Comparison of ENCODE assay signal across 8 cellular contexts in the genomic region with DNA sequence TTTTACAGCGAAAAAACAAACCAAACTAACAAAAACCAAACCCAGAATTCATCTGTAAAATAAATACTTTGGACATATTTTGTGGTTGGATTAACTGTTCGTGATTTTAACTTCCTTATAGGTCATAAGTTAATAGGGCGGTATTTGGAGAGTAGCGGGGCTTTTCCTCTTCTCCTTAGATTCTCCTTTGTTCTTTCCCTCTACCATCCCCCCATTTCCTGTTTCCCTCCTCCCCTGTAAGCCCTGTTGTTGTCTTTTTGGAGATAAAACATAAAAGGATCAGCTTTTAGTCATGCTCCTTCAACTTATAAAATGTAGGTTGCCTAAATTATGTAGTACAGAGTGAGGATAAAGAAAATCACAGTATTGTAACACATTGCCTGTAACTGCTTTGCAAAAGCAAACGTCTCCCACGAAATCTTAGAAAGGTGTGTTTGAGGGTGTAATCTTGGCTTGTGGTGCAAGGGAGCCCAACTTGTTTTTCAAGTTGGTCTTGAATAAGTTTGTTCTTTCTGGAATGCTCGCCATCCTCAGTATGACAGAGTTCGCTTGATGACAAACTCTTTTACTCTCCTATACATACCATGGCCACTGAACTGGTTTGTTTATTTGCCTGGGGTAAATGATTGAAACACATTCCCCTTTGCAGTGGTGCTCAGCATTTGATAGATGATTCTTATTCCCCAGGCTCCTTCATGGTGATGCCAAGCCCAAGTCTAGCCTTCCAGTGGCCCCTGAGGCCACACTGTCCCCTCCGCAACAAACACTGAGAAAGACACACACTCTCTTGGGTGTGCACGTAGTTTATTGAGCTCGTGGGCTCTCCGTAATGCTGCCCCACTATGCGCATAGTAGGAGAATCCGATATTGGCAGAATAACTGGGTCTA. TPM values are rescaled to one million over a fixed set of nuclear protein-coding genes. Genes with fewer than 3 reads are reported as not detected.
A peak's percentile ranks its signal among the peaks of the same experiment; 100 is the strongest.
DNase-seq lines count a peak whose midpoint lies in the region; TF ChIP-seq lines count a peak whose summit lies in the region.

No MANE protein-coding gene starts in this region.

- H3K9me3 ChIP-seq in adipocyte (ENCODE audit: control insufficient read depth, low read length) (no peaks in the 10 kb centered on the region), tibial nerve (no peaks in the 10 kb centered on the region)

- H3K4me3 ChIP-seq in adipocyte (ENCODE audit: low read length) = no peak overlapping the region
- H3K4me3 ChIP-seq in tibial nerve = no peak overlapping the region

- WGBS in tibial nerve, 2 donors = 49 to 56% methylated on average over 14 of the region's 14 CpGs

- no peak for TF ChIP-seq CTCF in tibial nerve (IDR thresholded peaks at IDR 0.05)

- peaks cover 3% of the 10 kb centered on the region for H3K36me3 ChIP-seq in adipocyte (ENCODE audit: control insufficient read depth, insufficient read depth, low read length, severe bottlenecking)
- H3K36me3 ChIP-seq in tibial nerve = no peaks in the 10 kb centered on the region

- no peak for TF ChIP-seq EP300 in tibial nerve (IDR thresholded peaks at IDR 0.05)

- H3K27me3 ChIP-seq in adipocyte (replicated peaks; ENCODE audit: control insufficient read depth, insufficient read depth, low read length) (no peaks in the 10 kb centered on the region), tibial nerve (no peaks in the 10 kb centered on the region)

- no peak overlapping the region for H3K9ac ChIP-seq in adipocyte (ENCODE audit: low read length)

- peaks cover 61% of the 10 kb centered on the region for H3K4me1 ChIP-seq in adipocyte (ENCODE audit: control insufficient read depth, insufficient read depth, low read length)
- peaks cover 3 to 90% (median 50%) of the 10 kb centered on the region in 4 donors for H3K4me1 ChIP-seq in tibial nerve

- TF ChIP-seq POLR2A in tibial nerve (IDR thresholded peaks at IDR 0.05) = no peak

- peak overlapping the region in 3 of 4 donors; percentile 41 to 84 (median 77) for H3K27ac ChIP-seq in tibial nerve

- DNase-seq in NCI-H146 (lab: John Stamatoyannopoulos, UW) = peak; percentile 35
- DNase-seq in NCI-H146 treated with DMSO at 0.1 percent for 48 hours (lab: John Stamatoyannopoulos, UW; ENCODE audit: unreplicated experiment) = no peak
- peak; percentile 56 for DNase-seq in adipocyte (ENCODE audit: low read depth)
- DNase-seq in islet precursor cell = peak; percentile 85
- DNase-seq in tibial nerve (ENCODE audit: low spot score in 2 of 2) = no peak
- DNase-seq in GOT3 (lab: John Stamatoyannopoulos, UW) = no peak
- DNase-seq in T-helper 2 cell = no peak
- no peak for DNase-seq in NOMO-1 treated with DMSO at 0.1 percent for 48 hours (lab: John Stamatoyannopoulos, UW; ENCODE audit: unreplicated experiment)

RNA-seq across cellular contexts. Expression of gene TEAD1, which starts 49.4 kb away (rescaled TPM):
- total RNA-seq in tibial nerve = 100 to 1,000 TPM; 127 to 165 (median 140) TPM

Comparison
In these comparisons a context has a peak if more than half of its experiments do, and no peak if none do; other contexts are left out.
1. DNase-seq: peak in NCI-H146 (single experiment), adipocyte (single experiment) and islet precursor cell (single experiment); none in NCI-H146 treated with DMSO at 0.1 percent for 48 hours (single experiment), tibial nerve (0 of 2), GOT3 (single experiment), T-helper 2 cell (0 of 5) and NOMO-1 treated with DMSO at 0.1 percent for 48 hours (single experiment).